In genomic region chr6:26389349-26389799, GRCh38 we compare ENCODE assay signal across 14 cellular contexts.
DNase-seq lines count a peak whose midpoint lies in the region; ATAC-seq and TF ChIP-seq lines count a peak whose summit lies in the region.
"Had no signal": no experiment of that assay in that cellular context is flagged by ENCODE, and none has a peak within 500 bp of the region (broad histone marks: within the 10 kb centered on the region; RNA-seq: fewer than 3 reads in every experiment).

No MANE protein-coding gene starts in this region.

- no peak for ATAC-seq in GM19395 (IDR thresholded peaks at IDR 0.05; ENCODE audit: unreplicated experiment)
- ATAC-seq: activated CD4-positive, CD25-positive, alpha-beta regulatory T cell treated with anti-CD3 and anti-CD28 coated beads, Interleukin-2, amount 50 U/mL, for 24 hours had no signal

- peaks cover 18% of the 10 kb centered on the region for H3K4me1 Mint-ChIP-seq in nephron progenitor cell

- TF ChIP-seq CTCF in nephron progenitor cell (IDR thresholded peaks at IDR 0.05), result no peak

- peak; percentile 20 for DNase-seq in DMS 273 (lab: John Stamatoyannopoulos, UW; ENCODE audit: unreplicated experiment)
- DNase-seq in DMS 273 treated with DMSO at 0.1 percent for 48 hours (lab: John Stamatoyannopoulos, UW), result no peak
- DNase-seq in NCI-H69 (lab: John Stamatoyannopoulos, UW), result peak; percentile 21
- peak; percentile 63 for DNase-seq in amniotic epithelial cell (ENCODE audit: low read depth)
- no peak for DNase-seq in nephron progenitor cell
- DNase-seq in caudate nucleus (lab: John Stamatoyannopoulos, UW), result no peak
- DNase-seq in T1000 (lab: John Stamatoyannopoulos, UW), result no peak
- DNase-seq: DMS79, NCI-H510A, tibial artery had no signal

- H3K36me3 Mint-ChIP-seq in nephron progenitor cell (ENCODE audit: low read depth), result peaks cover 72% of the 10 kb centered on the region

- no peaks in the 10 kb centered on the region for H3K9me3 Mint-ChIP-seq in nephron progenitor cell
- H3K9me3 Mint-ChIP-seq: nephron had no signal

- no peak overlapping the region for H3K4me3 Mint-ChIP-seq in nephron progenitor cell
- H3K4me3 Mint-ChIP-seq: nephron had no signal

- peak overlapping the region; percentile 9 for H3K27ac Mint-ChIP-seq in nephron progenitor cell
- H3K27ac Mint-ChIP-seq: nephron had no signal

- no peaks in the 10 kb centered on the region for H3K27me3 Mint-ChIP-seq in nephron progenitor cell (ENCODE audit: low read depth, poor library complexity)

- no peak overlapping the region for H3K27ac ChIP-seq in caudate nucleus (ENCODE audit: low read depth, low read length)
- H3K27ac ChIP-seq: 22Rv1, tibial artery had no signal

Comparison
In these comparisons a context has a peak if more than half of its experiments do, and no peak if none do; other contexts are left out.
1. DNase-seq: peak in DMS 273 (single experiment), NCI-H69 (single experiment) and amniotic epithelial cell (single experiment); none in DMS 273 treated with DMSO at 0.1 percent for 48 hours (single experiment), nephron progenitor cell (single experiment), caudate nucleus (0 of 61) and T1000 (single experiment).